Comparison of ENCODE assay signal across 18 cellular contexts in genomic region chr1:25502957-25503356, GRCh38. TPM values are rescaled to one million over a fixed set of nuclear protein-coding genes. Genes with fewer than 3 reads are reported as not detected.
A peak's percentile ranks its signal among the peaks of the same experiment; 100 is the strongest.
DNase-seq lines count a peak whose midpoint lies in the region; ATAC-seq, FAIRE-seq and TF ChIP-seq lines count a peak whose summit lies in the region.
"Had no signal": no experiment of that assay in that cellular context is flagged by ENCODE, and none has a peak within 500 bp of the region (broad histone marks: within the 10 kb centered on the region; RNA-seq: fewer than 3 reads in every experiment).

No MANE protein-coding gene starts in this region.

- no TSS peak for BruUV-seq in IMR-90 (replicated peaks; lab: Mats Ljungman, UMichigan)

- WGBS in IMR-90 (ENCODE audit: extremely low coverage in 2 of 2, insufficient read length in 1 of 2), 2 experiments: 40% methylated on average over 1 of the region's 4 CpGs; no CpG with 5 or more reads in 1 of the 2 experiments

- H2AK9ac ChIP-seq in IMR-90 (replicated peaks; ENCODE audit: low read depth, low read length, poor library complexity): no peak overlapping the region

- no peak overlapping the region for H2AFZ ChIP-seq in IMR-90 (replicated peaks; ENCODE audit: low read length, poor library complexity)

- peak overlapping the region; percentile 52 to 66; a peak in 3 of 4 replicates for H4K8ac ChIP-seq in IMR-90 (ENCODE audit: low read depth in 2 of 2, low read length in 2 of 2)

- peak overlapping the region; percentile 67 for H2BK5ac ChIP-seq in IMR-90 (ENCODE audit: low read depth, low read length, poor library complexity, severe bottlenecking)

- CTCF ChIA-PET in CD4-positive, alpha-beta T cell (lab: Charles Lee): interaction anchor here (0.9 to 2.1 kb wide), 3 partner anchors 18 to 252 kb away, joined by 3 to 8 read pairs (median 4); no protein-coding TSS in a partner anchor
- CTCF ChIA-PET in IMR-90 (lab: Yijun Ruan, JAX): interaction anchor here (1.2 to 1.4 kb wide), 3 partner anchors 11 to 18 kb away, joined by 3 to 4 read pairs (median 4); no protein-coding TSS in a partner anchor

- peaks cover 15% of the 10 kb centered on the region for H3K9me1 ChIP-seq in IMR-90 (ENCODE audit: insufficient read depth, low read length)

- ATAC-seq in CD4-positive, alpha-beta T cell (ENCODE audit: poor library complexity): no peak
- ATAC-seq in IMR-90 (ENCODE audit: low read depth) (peak; percentile 59), sciatic nerve (no peak)

- in situ Hi-C loops in IMR-90 (cut with MboI; ENCODE audit: low sequenced_read_pairs): loop anchor here (25.0 kb wide), 1 partner anchor 91 kb away; the partner anchor contains the start of gene RHCE

- TF ChIP-seq CTCF in CD4-positive, alpha-beta T cell (IDR thresholded peaks at IDR 0.05): no peak
- no peak for TF ChIP-seq CTCF in IMR-90 (conservative IDR thresholded peaks at IDR 0.05; ENCODE audit: low read depth, low read length)
- TF ChIP-seq CTCF in kidney (IDR thresholded peaks at IDR 0.05; ENCODE audit: borderline replicate concordance, extremely low read depth, insufficient read depth): no peak

- DNase-seq in CD4-positive, alpha-beta T cell: no peak
- DNase-seq in IMR-90 (peak; percentile 79), astrocyte of the hippocampus (ENCODE audit: low read depth, low spot score) (peak; percentile 69), iPS-NIHi7 (ENCODE audit: extremely low spot score) (peak; percentile 6), COR-L47 (lab: John Stamatoyannopoulos, UW) (no peak), kidney (no peak), NCI-H1105 treated with DMSO at 0.1 percent for 48 hours (lab: John Stamatoyannopoulos, UW) (no peak), sciatic nerve (ENCODE audit: low spot score) (no peak)
- DNase-seq: activated CD8-positive, alpha-beta T cell treated with anti-CD3 and anti-CD28 coated beads for 36 hours; activated naive CD4-positive, alpha-beta T cell; BE2C; naive B cell; NCI-H1092 treated with DMSO at 0.1 percent for 48 hours; NCI-H510A treated with DMSO at 0.1 percent for 48 hours; right cardiac atrium; stomach had no signal

- POLR2A ChIA-PET in CD4-positive, alpha-beta T cell (lab: Charles Lee): interaction anchor here (4.8 kb wide), 1 partner anchor 63 kb away, joined by 29 read pairs; no protein-coding TSS in a partner anchor
- POLR2A ChIA-PET in IMR-90 (lab: Charles Lee; ENCODE audit: unreplicated experiment): no interaction called here

- H3K56ac ChIP-seq in IMR-90 (ENCODE audit: extremely low read depth, insufficient read depth, low read length): peak overlapping the region; percentile 19; the same call in 1 of the 2 replicates

- H3K14ac ChIP-seq in IMR-90 (replicated peaks; ENCODE audit: low read depth, low read length): peak overlapping the region; percentile 16; the same call in 1 of the 2 replicates

- 0 out of 4 replicates have a peak, but pooled peaks cover 0 to 4% of the 10 kb centered on the region in 2 experiments for H3K79me1 ChIP-seq in IMR-90 (ENCODE audit: low read depth in 1 of 2, low read length in 2 of 2)

- H3K4me3 Mint-ChIP-seq in CD4-positive, alpha-beta T cell: no peak overlapping the region
- H3K4me3 Mint-ChIP-seq: activated CD8-positive, alpha-beta T cell treated with anti-CD3 and anti-CD28 coated beads for 36 hours; naive B cell had no signal

- peaks cover 34% of the 10 kb centered on the region for H3K4me1 Mint-ChIP-seq in CD4-positive, alpha-beta T cell (ENCODE audit: low read depth)

- H3K4me1 ChIP-seq in IMR-90 (ENCODE audit: control insufficient read depth, insufficient read depth, low read length) (peaks cover 38% of the 10 kb centered on the region), kidney (ENCODE audit: control insufficient read depth in 1 of 2, insufficient read depth in 1 of 2, low read depth in 1 of 2, low read length in 2 of 2) (peaks cover 0 to 3% of the 10 kb centered on the region in 2 donors)
- H3K4me1 ChIP-seq: BE2C had no signal

- peak overlapping the region; percentile 83; the same call in 1 of the 2 replicates for H2AK5ac ChIP-seq in IMR-90 (ENCODE audit: low read depth, low read length)

- H3K36me3 ChIP-seq in IMR-90 (ENCODE audit: control insufficient read depth, insufficient read depth, low read length) (peaks cover 6% of the 10 kb centered on the region; the same call in 1 of the 2 replicates), kidney (ENCODE audit: control insufficient read depth in 1 of 2, insufficient read depth in 2 of 2, low read length in 2 of 2) (peaks cover 3 to 8% of the 10 kb centered on the region in 2 donors)

- no peaks in the 10 kb centered on the region for H3K27me3 Mint-ChIP-seq in CD4-positive, alpha-beta T cell
- H3K27me3 Mint-ChIP-seq: activated CD8-positive, alpha-beta T cell treated with anti-CD3 and anti-CD28 coated beads for 36 hours had no signal

- H4K20me1 ChIP-seq in IMR-90 (ENCODE audit: insufficient read depth, low read length): 0 out of 2 replicates have a peak, but pooled peaks cover 4% of the 10 kb centered on the region

- no peak overlapping the region; the same call in 1 of the 2 replicates for H4K5ac ChIP-seq in IMR-90 (ENCODE audit: low read depth, low read length)

- peak overlapping the region; percentile 35; the same call in 2 of the 3 replicates for H2BK15ac ChIP-seq in IMR-90 (ENCODE audit: low read depth, low read length)

- H2BK120ac ChIP-seq in IMR-90 (ENCODE audit: low read depth, low read length): peak overlapping the region; percentile 75

- H3K18ac ChIP-seq in IMR-90 (ENCODE audit: low read depth, low read length): peak overlapping the region; percentile 53; the same call in 1 of the 2 replicates

- peak overlapping the region; percentile 43; the same call in 1 of the 2 replicates for H3K4me2 ChIP-seq in IMR-90 (ENCODE audit: low read depth, low read length)

- dilution Hi-C loops in IMR-90 (cut with HindIII; ENCODE audit: low sequenced_read_pairs, unreplicated experiment): no loop called here

- H4K91ac ChIP-seq in IMR-90 (ENCODE audit: insufficient read depth, low read depth, low read length): peak overlapping the region; percentile 76

- H2BK20ac ChIP-seq in IMR-90 (ENCODE audit: low read depth, low read length): peak overlapping the region; percentile 82; the same call in 1 of the 2 replicates

- intact Hi-C loops in CD4-positive, alpha-beta T cell (cut with DNase I, micrococcal nuclease): loop anchor here in 1 of 2 experiments (1.0 to 10.0 kb wide), 2 partner anchors 18 to 62 kb away; no protein-coding TSS in a partner anchor
- intact Hi-C loops in IMR-90 (cut with micrococcal nuclease) (no loop called here), kidney (cut with DNase I) (no loop called here), sciatic nerve (cut with DNase I) (no loop called here)

- H3K4ac ChIP-seq in IMR-90 (ENCODE audit: low read depth, low read length): peak overlapping the region; percentile 74; the same call in 1 of the 2 replicates

- TF ChIP-seq POLR2A in IMR-90 (IDR thresholded peaks at IDR 0.05; ENCODE audit: low read depth, low read length): no peak

- H3K23ac ChIP-seq in IMR-90 (ENCODE audit: low read depth, low read length): 0 out of 2 replicates have a peak overlapping the region, but pooled peaks have one; percentile 4

- H3K4me3 ChIP-seq in IMR-90 (ENCODE audit: insufficient read depth, low read depth, low read length): no peak overlapping the region
- no peak overlapping the region for H3K4me3 ChIP-seq in kidney (ENCODE audit: low read length in 2 of 2)
- H3K4me3 ChIP-seq: stomach had no signal

- H3K9me3 Mint-ChIP-seq in CD4-positive, alpha-beta T cell: no peaks in the 10 kb centered on the region
- H3K9me3 Mint-ChIP-seq: activated CD8-positive, alpha-beta T cell treated with anti-CD3 and anti-CD28 coated beads for 36 hours; naive B cell had no signal

- H3K27ac Mint-ChIP-seq in CD4-positive, alpha-beta T cell: peak overlapping the region; percentile 55
- H3K27ac Mint-ChIP-seq: activated CD8-positive, alpha-beta T cell treated with anti-CD3 and anti-CD28 coated beads for 36 hours had no signal

- TF ChIP-seq RAD21 in IMR-90 (IDR thresholded peaks at IDR 0.05; ENCODE audit: low read length): no peak

- no peak for FAIRE-seq in kidney (lab: Jason Lieb, UNC)
- FAIRE-seq: G401.6, GM18507 had no signal

- H3K9ac ChIP-seq in IMR-90 (ENCODE audit: low read depth, low read length) (peak overlapping the region; percentile 27; the same call in 1 of the 2 replicates), kidney (ENCODE audit: low read length in 2 of 2) (no peak overlapping the region)

- H3K36me3 Mint-ChIP-seq in CD4-positive, alpha-beta T cell (ENCODE audit: low read depth): peaks cover 48% of the 10 kb centered on the region

- no peak overlapping the region for H3K27ac ChIP-seq in CD4-positive, alpha-beta T cell (ENCODE audit: low read depth, low read length)
- peak overlapping the region; percentile 57 for H3K27ac ChIP-seq in IMR-90 (ENCODE audit: insufficient read depth, low read length)
- no peak overlapping the region for H3K27ac ChIP-seq in kidney (ENCODE audit: low read depth in 2 of 2, low read length in 2 of 2)

- H3K27me3 ChIP-seq in CD4-positive, alpha-beta T cell (ENCODE audit: control insufficient read depth, insufficient read depth, low read length): no peaks in the 10 kb centered on the region
- H3K27me3 ChIP-seq in IMR-90 (ENCODE audit: control insufficient read depth, insufficient read depth, low read length): no peaks in the 10 kb centered on the region
- H3K27me3 ChIP-seq: BE2C, stomach had no signal

- no peaks in the 10 kb centered on the region for H3K9me3 ChIP-seq in CD4-positive, alpha-beta T cell (ENCODE audit: control insufficient read depth, low read length)
- H3K9me3 ChIP-seq in IMR-90 (ENCODE audit: control insufficient read depth, insufficient read depth, low read length) (no peaks in the 10 kb centered on the region), kidney (ENCODE audit: control insufficient read depth in 1 of 2, low read length in 2 of 2) (no peaks in the 10 kb centered on the region)
- H3K9me3 ChIP-seq: BE2C, stomach had no signal

TF ChIP-seq in IMR-90, 13 proteins besides CTCF, POLR2A, EP300 and RAD21:
- TF ChIP-seq MXI1 (IDR thresholded peaks at IDR 0.05; ENCODE audit: borderline replicate concordance, low read depth, low read length) (0 out of 2 replicates have a peak, but pooled peaks have one; percentile 18), MAZ (IDR thresholded peaks at IDR 0.05; ENCODE audit: borderline replicate concordance, low read depth, low read length) (no peak)

RNA-seq across cellular contexts. Expression of gene LDLRAP1, which starts 40.4 kb away (rescaled TPM):
- total RNA-seq in CD4-positive, alpha-beta T cell: 10 to 100 TPM; 70.5 to 73.5 TPM
- total RNA-seq in IMR-90 (2012; rRNA removed): 3.6 and 4.5 TPM in 2 replicates
- polyA plus RNA-seq in IMR-90 (2012; rRNA removed): 13.5 and 14.4 TPM in 2 replicates
- 9.9 and 15.1 TPM in 2 replicates for polyA plus RNA-seq in IMR-90 (2012; cell fraction: cytosol; rRNA removed)
- 19.7 and 24.6 TPM in 2 replicates for polyA plus RNA-seq in IMR-90 (2012; cell fraction: nucleus; rRNA removed; ENCODE audit: low replicate concordance)
- total RNA-seq in kidney: 26.2 TPM
- 14.4 TPM for polyA plus RNA-seq in kidney (ENCODE audit: insufficient read depth, low read depth, low replicate concordance)
- 25.0 TPM for total RNA-seq in sciatic nerve

Comparison
In these comparisons a context has a peak if more than half of its experiments do, and no peak if none do; other contexts are left out.
1. DNase-seq: peak in IMR-90 (single experiment), astrocyte of the hippocampus (single experiment) and iPS-NIHi7 (single experiment); none in CD4-positive, alpha-beta T cell (0 of 10), COR-L47 (single experiment), kidney (single experiment), NCI-H1105 treated with DMSO at 0.1 percent for 48 hours (single experiment) and sciatic nerve (single experiment).